10 cellular contexts compared by ENCODE assay signal in genomic region chr6:121450242-121450641, GRCh38.
"Had no signal": no experiment of that assay in that cellular context is flagged by ENCODE, and none has a peak within 500 bp of the region (broad histone marks: within the 10 kb centered on the region; RNA-seq: fewer than 3 reads in every experiment).

No MANE protein-coding gene starts in this region.

- H3K27ac ChIP-seq: GM23248, HL-60 had no signal

- H3K9me3 ChIP-seq: HAP-1 had no signal

- H3K4me1 ChIP-seq: HAP-1 had no signal

- H2AFZ ChIP-seq: GM23248 had no signal

- H3K27ac Mint-ChIP-seq: HFFc6 had no signal

- FAIRE-seq: HTR-8/SVneo, K562 had no signal

- H3K9ac ChIP-seq: GM23248 had no signal

- DNase-seq: GM23248, H7, HFFc6, IMR-90, KG1 had no signal

- H3K4me3 ChIP-seq: GM23248, HAP-1, K562 had no signal

- H3K9me3 Mint-ChIP-seq: HFFc6 had no signal

- H3K36me3 ChIP-seq: HAP-1 had no signal

- H3K4me3 Mint-ChIP-seq: HFFc6 had no signal

- ATAC-seq: HCT116, K562 had no signal
